In the genomic region with DNA sequence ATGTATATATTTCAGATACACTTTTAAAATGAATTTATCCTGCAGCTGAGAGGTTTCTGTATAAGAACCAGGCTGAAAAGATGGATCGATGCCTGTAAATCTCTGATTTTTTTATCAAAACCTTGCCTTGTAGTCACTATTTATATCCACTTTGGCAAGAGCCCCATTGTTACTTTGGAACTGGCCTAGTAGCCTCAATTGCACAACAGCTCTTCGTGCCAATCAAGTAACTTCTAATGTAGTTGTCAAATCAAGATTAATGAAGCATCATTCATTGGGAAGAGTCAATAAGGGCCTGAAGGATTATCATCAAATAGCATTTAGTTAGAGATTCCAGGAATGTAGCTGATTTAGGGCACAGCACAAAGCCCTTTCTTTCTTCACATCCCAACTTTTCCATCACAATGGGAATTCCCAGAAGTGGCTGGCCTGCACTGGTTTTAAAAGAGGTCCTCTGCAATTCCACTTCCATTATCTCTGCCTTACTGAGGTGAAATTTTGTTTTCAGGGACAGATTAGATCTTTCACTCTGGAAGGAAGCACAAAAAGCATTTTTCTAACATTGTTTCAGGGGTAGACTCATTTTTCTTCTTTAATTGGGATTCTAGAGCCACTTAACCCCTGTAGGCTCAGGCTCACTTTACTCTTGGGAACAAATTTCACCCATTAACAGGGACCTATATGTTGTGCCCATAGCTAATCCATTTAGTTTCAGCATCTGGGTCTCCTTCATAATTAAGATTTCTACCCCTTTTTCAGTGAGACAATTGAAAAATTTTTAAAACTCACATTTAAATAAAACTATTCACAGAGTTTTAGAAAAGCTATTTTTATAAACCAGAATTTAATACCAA, we compare ENCODE assay signal across 17 cellular contexts.
"Had no signal": no experiment of that assay in that cellular context is flagged by ENCODE, and none has a peak within 500 bp of the region (broad histone marks: within the 10 kb centered on the region; RNA-seq: fewer than 3 reads in every experiment).

No MANE protein-coding gene starts in this region.

- H3K27me3 ChIP-seq: esophagus muscularis mucosa, heart left ventricle, right lobe of liver, tibial artery had no signal

- H3K27ac ChIP-seq: esophagus muscularis mucosa, heart left ventricle, prostate gland, right lobe of liver, tibial artery had no signal

- H3K4me3 Mint-ChIP-seq: activated CD4-positive, alpha-beta memory T cell treated with anti-CD3 and anti-CD28 coated beads for 36 hours; activated T-cell treated with anti-CD3 and anti-CD28 coated beads, Interleukin-2, amount 50 U/mL, for 4 hours; immature natural killer cell; natural killer cell; stimulated activated effector memory CD8-positive, alpha-beta T cell treated with anti-CD3 and anti-CD28 coated beads, Interleukin-12 subunit alpha, Interleukin-12 subunit beta, amount 100 ng/mL, for 72 hours; T-helper 2 cell treated with Interferon-gamma antibody and Interleukin-4, amounts not matched to agents 5 μg/mL and 100 μg/mL, for 36 hours had no signal

- H3K27me3 Mint-ChIP-seq: activated CD4-positive, alpha-beta memory T cell treated with anti-CD3 and anti-CD28 coated beads for 36 hours had no signal

- H3K4me3 ChIP-seq: esophagus muscularis mucosa, heart left ventricle, prostate gland, right lobe of liver, tibial artery had no signal

- H3K9me3 Mint-ChIP-seq: activated CD4-positive, alpha-beta memory T cell treated with anti-CD3 and anti-CD28 coated beads for 36 hours; activated naive CD4-positive, alpha-beta T cell treated with anti-CD3 and anti-CD28 coated beads, Interleukin-2, amount 50 U/mL, for 72 hours; activated T-cell treated with anti-CD3 and anti-CD28 coated beads, Interleukin-2, amount 50 U/mL, for 4 hours; immature natural killer cell; natural killer cell; stimulated activated effector memory CD8-positive, alpha-beta T cell treated with anti-CD3 and anti-CD28 coated beads, Interleukin-12 subunit alpha, Interleukin-12 subunit beta, amount 100 ng/mL, for 72 hours; T-helper 2 cell treated with Interferon-gamma antibody and Interleukin-4, amounts not matched to agents 5 μg/mL and 100 μg/mL, for 36 hours had no signal

- H3K36me3 ChIP-seq: esophagus muscularis mucosa, heart left ventricle, prostate gland, right lobe of liver, tibial artery had no signal

- ATAC-seq: activated naive CD4-positive, alpha-beta T cell treated with anti-CD3 and anti-CD28 coated beads, Interleukin-2, amount 50 U/mL, for 72 hours; activated T-cell treated with anti-CD3 and anti-CD28 coated beads, Interleukin-2, amount 50 U/mL, for 4 hours; heart left ventricle; left cardiac atrium; natural killer cell; stimulated activated effector memory CD8-positive, alpha-beta T cell treated with anti-CD3 and anti-CD28 coated beads, Interleukin-12 subunit alpha, Interleukin-12 subunit beta, amount 100 ng/mL, for 72 hours had no signal

- H3K9me3 ChIP-seq: esophagus muscularis mucosa, heart left ventricle, prostate gland, right lobe of liver, tibial artery had no signal

- H3K4me1 ChIP-seq: esophagus muscularis mucosa, heart left ventricle, prostate gland, right lobe of liver, tibial artery had no signal

- H3K4me1 Mint-ChIP-seq: immature natural killer cell; natural killer cell; stimulated activated effector memory CD8-positive, alpha-beta T cell treated with anti-CD3 and anti-CD28 coated beads, Interleukin-12 subunit alpha, Interleukin-12 subunit beta, amount 100 ng/mL, for 72 hours had no signal

- H3K27ac Mint-ChIP-seq: activated CD4-positive, alpha-beta memory T cell treated with anti-CD3 and anti-CD28 coated beads for 36 hours; activated naive CD4-positive, alpha-beta T cell treated with anti-CD3 and anti-CD28 coated beads, Interleukin-2, amount 50 U/mL, for 72 hours; immature natural killer cell; natural killer cell; stimulated activated effector memory CD8-positive, alpha-beta T cell treated with anti-CD3 and anti-CD28 coated beads, Interleukin-12 subunit alpha, Interleukin-12 subunit beta, amount 100 ng/mL, for 72 hours; T-helper 2 cell treated with Interferon-gamma antibody and Interleukin-4, amounts not matched to agents 5 μg/mL and 100 μg/mL, for 36 hours had no signal

- H3K36me3 Mint-ChIP-seq: activated CD4-positive, alpha-beta memory T cell treated with anti-CD3 and anti-CD28 coated beads for 36 hours; activated naive CD4-positive, alpha-beta T cell treated with anti-CD3 and anti-CD28 coated beads, Interleukin-2, amount 50 U/mL, for 72 hours; immature natural killer cell; natural killer cell; stimulated activated effector memory CD8-positive, alpha-beta T cell treated with anti-CD3 and anti-CD28 coated beads, Interleukin-12 subunit alpha, Interleukin-12 subunit beta, amount 100 ng/mL, for 72 hours had no signal

- DNase-seq: activated CD4-positive, alpha-beta memory T cell treated with anti-CD3 and anti-CD28 coated beads for 36 hours; activated CD4-positive, alpha-beta T cell treated with anti-CD3 and anti-CD28 coated beads for 1 hour; activated effector memory CD4-positive, alpha-beta T cell treated with anti-CD3 and anti-CD28 coated beads, Interleukin-2, amount 50 U/mL, for 16 hours; activated T-cell treated with anti-CD3 and anti-CD28 coated beads, Interleukin-2, amount 50 U/mL, for 4 hours; amniotic stem cell; heart left ventricle; immature natural killer cell; left cardiac atrium; natural killer cell; SW 1271; tibial artery had no signal
